1 cellular context compared by ENCODE assay signal in the genomic region with DNA sequence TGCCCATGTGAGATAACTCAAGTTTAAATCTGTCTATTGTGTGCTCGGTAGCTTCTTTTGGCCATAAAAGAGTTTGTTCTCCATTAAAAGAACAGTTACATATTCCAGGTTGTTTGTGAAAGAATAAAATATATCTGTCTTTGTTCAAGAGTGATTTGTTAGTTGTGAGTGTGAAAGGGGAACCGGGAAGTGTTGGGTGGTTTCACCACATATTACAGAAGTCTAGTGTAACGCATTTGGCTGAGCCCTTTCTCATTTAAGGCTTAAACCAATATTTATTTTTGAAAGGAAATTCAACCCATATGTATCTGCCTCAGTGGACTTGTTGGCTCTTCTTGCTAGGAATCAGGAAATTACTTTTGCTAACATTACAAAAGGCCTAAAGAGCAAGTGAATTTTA.
TF ChIP-seq lines count a peak whose summit lies in the region.

No MANE protein-coding gene starts in this region.

TF ChIP-seq in GM12878, 131 proteins besides CTCF, POLR2A, EP300 and RAD21 (continued from another document):
- TF ChIP-seq, protein P1, sequence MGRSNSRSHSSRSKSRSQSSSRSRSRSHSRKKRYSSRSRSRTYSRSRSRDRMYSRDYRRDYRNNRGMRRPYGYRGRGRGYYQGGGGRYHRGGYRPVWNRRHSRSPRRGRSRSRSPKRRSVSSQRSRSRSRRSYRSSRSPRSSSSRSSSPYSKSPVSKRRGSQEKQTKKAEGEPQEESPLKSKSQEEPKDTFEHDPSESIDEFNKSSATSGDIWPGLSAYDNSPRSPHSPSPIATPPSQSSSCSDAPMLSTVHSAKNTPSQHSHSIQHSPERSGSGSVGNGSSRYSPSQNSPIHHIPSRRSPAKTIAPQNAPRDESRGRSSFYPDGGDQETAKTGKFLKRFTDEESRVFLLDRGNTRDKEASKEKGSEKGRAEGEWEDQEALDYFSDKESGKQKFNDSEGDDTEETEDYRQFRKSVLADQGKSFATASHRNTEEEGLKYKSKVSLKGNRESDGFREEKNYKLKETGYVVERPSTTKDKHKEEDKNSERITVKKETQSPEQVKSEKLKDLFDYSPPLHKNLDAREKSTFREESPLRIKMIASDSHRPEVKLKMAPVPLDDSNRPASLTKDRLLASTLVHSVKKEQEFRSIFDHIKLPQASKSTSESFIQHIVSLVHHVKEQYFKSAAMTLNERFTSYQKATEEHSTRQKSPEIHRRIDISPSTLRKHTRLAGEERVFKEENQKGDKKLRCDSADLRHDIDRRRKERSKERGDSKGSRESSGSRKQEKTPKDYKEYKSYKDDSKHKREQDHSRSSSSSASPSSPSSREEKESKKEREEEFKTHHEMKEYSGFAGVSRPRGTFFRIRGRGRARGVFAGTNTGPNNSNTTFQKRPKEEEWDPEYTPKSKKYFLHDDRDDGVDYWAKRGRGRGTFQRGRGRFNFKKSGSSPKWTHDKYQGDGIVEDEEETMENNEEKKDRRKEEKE (IDR thresholded peaks at IDR 0.05) = no peak
- no peak for TF ChIP-seq CHD4 (IDR thresholded peaks at IDR 0.05)
